In genomic region chr14:89041245-89041585, GRCh38 we compare ENCODE assay signal across 9 cellular contexts.
DNase-seq lines count a peak whose midpoint lies in the region; ATAC-seq, FAIRE-seq and TF ChIP-seq lines count a peak whose summit lies in the region.
"Had no signal": no experiment of that assay in that cellular context is flagged by ENCODE, and none has a peak within 500 bp of the region (broad histone marks: within the 10 kb centered on the region; RNA-seq: fewer than 3 reads in every experiment).

No MANE protein-coding gene starts in this region.

- H3K4me3 ChIP-seq in brain microvascular endothelial cell (ENCODE audit: low read depth, low read length) (no peak overlapping the region), mucosa of descending colon (no peak overlapping the region)

- H3K4me3 Mint-ChIP-seq in activated T-cell treated with anti-CD3 and anti-CD28 coated beads, Interleukin-2, amount 50 U/mL, for 24 hours, result no peak overlapping the region
- no peak overlapping the region for H3K4me3 Mint-ChIP-seq in activated CD4-positive, alpha-beta memory T cell treated with anti-CD3 and anti-CD28 coated beads, Interleukin-2, amount 10 ng/mL, durations not matched to agents 7 days and 5 days

- H3K27me3 ChIP-seq in brain microvascular endothelial cell (replicated peaks), result no peaks in the 10 kb centered on the region

- in situ Hi-C loops in brain microvascular endothelial cell (cut with HindIII; ENCODE audit: low pct_ligation_motif_present, low sequenced_read_pairs), result no loop called here

- no peak overlapping the region for H3K27ac Mint-ChIP-seq in activated T-cell treated with anti-CD3 and anti-CD28 coated beads, Interleukin-2, amount 50 U/mL, for 24 hours
- H3K27ac Mint-ChIP-seq in activated CD4-positive, alpha-beta memory T cell treated with anti-CD3 and anti-CD28 coated beads, Interleukin-2, amount 10 ng/mL, durations not matched to agents 7 days and 5 days, result no peak overlapping the region

- FAIRE-seq in A204.1 (lab: Jason Lieb, UNC), result peak; percentile 46
- FAIRE-seq: TTC549 had no signal

- TF ChIP-seq CTCF in brain microvascular endothelial cell (IDR thresholded peaks at IDR 0.05; ENCODE audit: low read depth, low read length, missing control alignments) (no peak), mucosa of descending colon (IDR thresholded peaks at IDR 0.05) (no peak)

- CTCF ChIA-PET in activated CD4-positive, alpha-beta memory T cell treated with anti-CD3 and anti-CD28 coated beads, Interleukin-2, amount 10 ng/mL, durations not matched to agents 7 days and 5 days (lab: Charles Lee), result interaction anchor here (0.6 to 2.5 kb wide), 6 partner anchors 14 to 875 kb away, joined by 3 to 10 read pairs (median 5); no protein-coding TSS in a partner anchor

- H3K36me3 ChIP-seq in brain microvascular endothelial cell (replicated peaks) (no peaks in the 10 kb centered on the region), mucosa of descending colon (ENCODE audit: low read depth) (no peaks in the 10 kb centered on the region)

- H3K9me3 Mint-ChIP-seq in activated T-cell treated with anti-CD3 and anti-CD28 coated beads, Interleukin-2, amount 50 U/mL, for 24 hours, result peaks cover 3% of the 10 kb centered on the region
- H3K9me3 Mint-ChIP-seq in activated CD4-positive, alpha-beta memory T cell treated with anti-CD3 and anti-CD28 coated beads, Interleukin-2, amount 10 ng/mL, durations not matched to agents 7 days and 5 days, result peaks cover 2% of the 10 kb centered on the region

- no peaks in the 10 kb centered on the region for H3K36me3 Mint-ChIP-seq in activated T-cell treated with anti-CD3 and anti-CD28 coated beads, Interleukin-2, amount 50 U/mL, for 24 hours (ENCODE audit: low read depth)
- no peaks in the 10 kb centered on the region for H3K36me3 Mint-ChIP-seq in activated CD4-positive, alpha-beta memory T cell treated with anti-CD3 and anti-CD28 coated beads, Interleukin-2, amount 10 ng/mL, durations not matched to agents 7 days and 5 days (ENCODE audit: low read depth)

- DNase-seq in NCI-H1417 treated with DMSO at 0.1 percent for 48 hours (lab: John Stamatoyannopoulos, UW) (peak; percentile 44), brain microvascular endothelial cell (no peak), mucosa of descending colon (peak; percentile 54 to 67 (median 59)), SIG-M5 treated with dmso at 0.1 percent for 504 hours (lab: John Stamatoyannopoulos, UW; ENCODE audit: unreplicated experiment) (no peak), amniotic stem cell (lab: John Stamatoyannopoulos, UW) (no peak)
- no peak for DNase-seq in activated T-cell treated with anti-CD3 and anti-CD28 coated beads, Interleukin-2, amount 50 U/mL, for 24 hours
- DNase-seq in activated CD4-positive, alpha-beta memory T cell treated with anti-CD3 and anti-CD28 coated beads, Interleukin-2, amount 10 ng/mL, durations not matched to agents 7 days and 5 days, result no peak

- H3K4me1 Mint-ChIP-seq in activated T-cell treated with anti-CD3 and anti-CD28 coated beads, Interleukin-2, amount 50 U/mL, for 24 hours (ENCODE audit: low read depth), result peaks cover 14% of the 10 kb centered on the region
- H3K4me1 Mint-ChIP-seq in activated CD4-positive, alpha-beta memory T cell treated with anti-CD3 and anti-CD28 coated beads, Interleukin-2, amount 10 ng/mL, durations not matched to agents 7 days and 5 days, result peaks cover 6% of the 10 kb centered on the region

- peaks cover 28% of the 10 kb centered on the region for H3K27me3 Mint-ChIP-seq in activated T-cell treated with anti-CD3 and anti-CD28 coated beads, Interleukin-2, amount 50 U/mL, for 24 hours
- H3K27me3 Mint-ChIP-seq in activated CD4-positive, alpha-beta memory T cell treated with anti-CD3 and anti-CD28 coated beads, Interleukin-2, amount 10 ng/mL, durations not matched to agents 7 days and 5 days, result peaks cover 17% of the 10 kb centered on the region

- POLR2A ChIA-PET in activated CD4-positive, alpha-beta memory T cell treated with anti-CD3 and anti-CD28 coated beads, Interleukin-2, amount 10 ng/mL, durations not matched to agents 7 days and 5 days (lab: Charles Lee), result interaction anchor here (0.6 kb wide), 1 partner anchor 728 kb away, joined by 4 read pairs; no protein-coding TSS in a partner anchor

- peaks cover 4% of the 10 kb centered on the region for H3K9me3 ChIP-seq in mucosa of descending colon

- peak overlapping the region; percentile 65 for H3K27ac ChIP-seq in brain microvascular endothelial cell

- peaks cover 12% of the 10 kb centered on the region for H3K4me1 ChIP-seq in mucosa of descending colon (ENCODE audit: low read depth)

- intact Hi-C loops in mucosa of descending colon (cut with DNase I, micrococcal nuclease), result loop anchor here in 1 of 2 donors (5.0 kb wide), 1 partner anchor 871 kb away; no protein-coding TSS in a partner anchor

- ATAC-seq in mucosa of descending colon, result peak; percentile 85

Comparison
In these comparisons a context has a peak if more than half of its experiments do, and no peak if none do; other contexts are left out.
1. DNase-seq: peak in NCI-H1417 treated with DMSO at 0.1 percent for 48 hours (single experiment) and mucosa of descending colon (3 of 3); none in brain microvascular endothelial cell (single experiment), activated T-cell treated with anti-CD3 and anti-CD28 coated beads, Interleukin-2, amount 50 U/mL, for 24 hours (single experiment), activated CD4-positive, alpha-beta memory T cell treated with anti-CD3 and anti-CD28 coated beads, Interleukin-2, amount 10 ng/mL, durations not matched to agents 7 days and 5 days (single experiment), SIG-M5 treated with dmso at 0.1 percent for 504 hours (single experiment) and amniotic stem cell (single experiment).